In genomic region chr11:64117763-64118459, GRCh38 we compare ENCODE assay signal across 1 cellular context.
TF ChIP-seq lines count a peak whose summit lies in the region.

No MANE protein-coding gene starts in this region.

TF ChIP-seq in H1, 55 proteins besides CTCF, POLR2A, EP300 and RAD21:
- TF ChIP-seq CHD2 (IDR thresholded peaks at IDR 0.05; ENCODE audit: low read length): no peak
- TF ChIP-seq SP1 (IDR thresholded peaks at IDR 0.05; ENCODE audit: low read depth, low read length): no peak
- TF ChIP-seq PHF8 (conservative IDR thresholded peaks at IDR 0.05; ENCODE audit: low read depth, low read length): no peak
- no peak for TF ChIP-seq JUN (IDR thresholded peaks at IDR 0.05; ENCODE audit: low read depth, low read length)
- no peak for TF ChIP-seq ASH2L (IDR thresholded peaks at IDR 0.05; ENCODE audit: low read length)
- no peak for TF ChIP-seq YY1 (IDR thresholded peaks at IDR 0.05; ENCODE audit: low read depth, low read length)
